8 cellular contexts compared by ENCODE assay signal in genomic region chr19:52748336-52748950, GRCh38. TPM values are rescaled to one million over a fixed set of nuclear protein-coding genes. Genes with fewer than 3 reads are reported as not detected.
DNase-seq lines count a peak whose midpoint lies in the region; ATAC-seq and TF ChIP-seq lines count a peak whose summit lies in the region.

No MANE protein-coding gene starts in this region.

- no peak for TF ChIP-seq EP300 in transverse colon (IDR thresholded peaks at IDR 0.05; ENCODE audit: low read depth)

- H3K4me3 ChIP-seq in ACC112 (ENCODE audit: low read depth, low read length): peak overlapping the region; percentile 37; the same call in 1 of the 2 replicates
- H3K4me3 ChIP-seq in GM23338: peak overlapping the region; percentile 44; the same call in 1 of the 2 replicates
- H3K4me3 ChIP-seq in adrenal gland: no peak overlapping the region
- no peak overlapping the region for H3K4me3 ChIP-seq in transverse colon

- ATAC-seq in GM23338 (peak; percentile 80), HG03457 (IDR thresholded peaks at IDR 0.05; ENCODE audit: unreplicated experiment) (no peak)

- H3K36me3 ChIP-seq in ACC112 (ENCODE audit: insufficient read depth, low read length): no peaks in the 10 kb centered on the region
- H3K36me3 ChIP-seq in GM23338 (ENCODE audit: insufficient read depth): no peaks in the 10 kb centered on the region
- H3K36me3 ChIP-seq in adrenal gland (replicated peaks in 1 of 2): no peaks in the 10 kb centered on the region
- no peaks in the 10 kb centered on the region for H3K36me3 ChIP-seq in transverse colon

- H3K9me3 Mint-ChIP-seq in GM23338: no peaks in the 10 kb centered on the region

- H3K9me2 ChIP-seq in GM23338 (ENCODE audit: insufficient read depth): no peaks in the 10 kb centered on the region

- intact Hi-C loops in adrenal gland (cut with DNase I) (no loop called here), transverse colon (cut with DNase I; ENCODE audit: low total_unique reads) (no loop called here)

- no peaks in the 10 kb centered on the region for H3F3A ChIP-seq in GM23338 (replicated peaks; ENCODE audit: low read depth)

- H3K9me3 ChIP-seq in adrenal gland (replicated peaks in 1 of 3) (no peaks in the 10 kb centered on the region), transverse colon (no peaks in the 10 kb centered on the region)

- no peaks in the 10 kb centered on the region for H4K20me1 ChIP-seq in GM23338 (replicated peaks; ENCODE audit: insufficient read depth)

- no peak overlapping the region for H3K27ac Mint-ChIP-seq in GM23338

- in situ Hi-C loops in transverse colon (cut with MboI; ENCODE audit: low pct_ligation_motif_present in 1 of 4, low pct_unique_long_range_greater_than_20kb in 1 of 4, low sequenced_read_pairs in 3 of 4): loop anchor here in 3 of 4 donors (10.0 to 25.0 kb wide), 2 partner anchors 486 to 494 kb away; partner anchors contain the start of gene ZNF766 (in 2 of the 3)

- peak; percentile 85 for DNase-seq in GM23338 (ENCODE audit: low spot score)
- peak in 2 of 7 donors; percentile 21 for DNase-seq in adrenal gland
- DNase-seq in iris pigment epithelial cell (ENCODE audit: low read depth): peak; percentile 54
- DNase-seq in transverse colon: no peak
- no peak for DNase-seq in GF-D8 (lab: John Stamatoyannopoulos, UW)
- no peak for DNase-seq in activated gamma-delta T cell treated with Interleukin-2 at 50 U/mL for 16 hours

- H3K27ac ChIP-seq in ACC112 (ENCODE audit: low read depth, low read length): no peak overlapping the region
- no peak overlapping the region for H3K27ac ChIP-seq in GM23338 (ENCODE audit: low read depth)
- no peak overlapping the region for H3K27ac ChIP-seq in adrenal gland
- no peak overlapping the region for H3K27ac ChIP-seq in transverse colon

- peak overlapping the region; percentile 64; the same call in 1 of the 2 replicates for H3K4me2 ChIP-seq in GM23338

- peaks cover 7% of the 10 kb centered on the region for H3K27me3 Mint-ChIP-seq in GM23338 (ENCODE audit: insufficient read depth, low read depth, poor library complexity)

- TF ChIP-seq POLR2A in adrenal gland (IDR thresholded peaks at IDR 0.05) (no peak), transverse colon (IDR thresholded peaks at IDR 0.05) (no peak)

- peaks cover 5% of the 10 kb centered on the region; the same call in 1 of the 3 replicates for H3K4me1 Mint-ChIP-seq in GM23338

- H3K4me1 ChIP-seq in ACC112 (ENCODE audit: control insufficient read depth, insufficient read depth, low read length, unreplicated experiment): no peaks in the 10 kb centered on the region
- H3K4me1 ChIP-seq in GM23338 (ENCODE audit: insufficient read depth): no peaks in the 10 kb centered on the region; the same call in 1 of the 2 replicates
- no peaks in the 10 kb centered on the region for H3K4me1 ChIP-seq in adrenal gland (replicated peaks in 1 of 2)
- H3K4me1 ChIP-seq in transverse colon: peaks cover 0 to 5% (median 2%) of the 10 kb centered on the region in 4 donors

- H3K4me3 Mint-ChIP-seq in GM23338: peak overlapping the region; percentile 67

- H3K27me3 ChIP-seq in ACC112 (ENCODE audit: insufficient read depth, low read length) (no peaks in the 10 kb centered on the region), GM23338 (ENCODE audit: insufficient read depth) (no peaks in the 10 kb centered on the region), adrenal gland (no peaks in the 10 kb centered on the region), transverse colon (no peaks in the 10 kb centered on the region)

- no peaks in the 10 kb centered on the region for H3K36me3 Mint-ChIP-seq in GM23338 (ENCODE audit: low read depth)

- peak overlapping the region; percentile 57 for H2AFZ ChIP-seq in ACC112 (ENCODE audit: low read length, unreplicated experiment)
- peak overlapping the region; percentile 61; the same call in 1 of the 2 replicates for H2AFZ ChIP-seq in GM23338

- 33 to 41% (median 37%) methylated on average over 8 of the region's 8 CpGs for WGBS in adrenal gland, 4 donors
- WGBS in transverse colon (ENCODE audit: low coverage in 1 of 2), 2 donors: 30 to 31% methylated on average over 4 to 8 of the region's 8 CpGs

- peak; percentile 46 to 57 for TF ChIP-seq CTCF in GM23338 (conservative IDR thresholded peaks at IDR 0.05; ENCODE audit: low read depth in 2 of 2)
- TF ChIP-seq CTCF in adrenal gland (IDR thresholded peaks at IDR 0.05): peak; percentile 11 to 54 (median 42)
- peak; percentile 25 to 55 (median 45) for TF ChIP-seq CTCF in transverse colon (IDR thresholded peaks at IDR 0.05)

- H3K79me2 ChIP-seq in ACC112 (ENCODE audit: control insufficient read depth, insufficient read depth, low read length, unreplicated experiment) (no peaks in the 10 kb centered on the region), GM23338 (replicated peaks; ENCODE audit: insufficient read depth) (no peaks in the 10 kb centered on the region)

TF ChIP-seq in GM23338, 12 proteins besides CTCF, POLR2A, EP300 and RAD21:
- TF ChIP-seq ETS1 (IDR thresholded peaks at IDR 0.05) (no peak), CREB1 (CRISPR knock-in tag; IDR thresholded peaks at IDR 0.05; ENCODE audit: low read depth) (no peak)

RNA-seq across cellular contexts. Expression of gene ZNF611, which starts 13.6 kb away (rescaled TPM):
- total RNA-seq in GM23338 (2014; rRNA removed; shearing (Covaris generic)): 10.3 and 16.4 TPM in 2 replicates
- polyA plus RNA-seq in GM23338 (2016; fragmentation: Nextera tagmentation; extraction: Ambion mirVana): 5.3 and 6.6 TPM in 2 replicates
- 10 to 100 TPM in 6 of 8 donors, 1 to 10 TPM in 2; 8.3 to 21.8 (median 13.9) TPM for total RNA-seq in adrenal gland
- polyA plus RNA-seq in adrenal gland: 1 to 10 TPM; 3.8 to 6.8 (median 5.7) TPM
- total RNA-seq in transverse colon: 10 to 100 TPM in 3 of 4 donors, 1 to 10 TPM in 1; 8.2 to 45.0 (median 15.0) TPM

RNA-seq across cellular contexts. Expression of gene ZNF600, which starts 38.1 kb away (rescaled TPM):
- 5.1 and 6.9 TPM in 2 replicates for total RNA-seq in GM23338 (2014; rRNA removed; shearing (Covaris generic))
- 6.0 and 7.7 TPM in 2 replicates for polyA plus RNA-seq in GM23338 (2016; fragmentation: Nextera tagmentation; extraction: Ambion mirVana)
- 10 to 100 TPM in 1 of 8 donors, 1 to 10 TPM in 6, under 1 TPM in 1; 0.42 to 17.7 (median 4.9) TPM for total RNA-seq in adrenal gland
- polyA plus RNA-seq in adrenal gland: 10 to 100 TPM in 1 of 3 donors, 1 to 10 TPM in 2; 8.0 to 17.1 (median 9.7) TPM
- 10 to 100 TPM in 3 of 4 donors, 1 to 10 TPM in 1; 5.2 to 95.4 (median 27.2) TPM for total RNA-seq in transverse colon

Comparison
In these comparisons a context has a peak if more than half of its experiments do, and no peak if none do; other contexts are left out.
1. H3K4me3 ChIP-seq: peak in ACC112 (single experiment) and GM23338 (single experiment); none in adrenal gland (0 of 4) and transverse colon (0 of 4).
2. DNase-seq: peak in GM23338 (single experiment) and iris pigment epithelial cell (single experiment); none in transverse colon (single experiment), GF-D8 (single experiment) and activated gamma-delta T cell treated with Interleukin-2 at 50 U/mL for 16 hours (single experiment).
3. Peak in every context shown above with its lines, with median percentiles within 50 percentile points of each other: CTCF ChIP-seq.